7 cellular contexts compared by ENCODE assay signal in genomic region chr1:216750031-216750627, GRCh38. TPM values are rescaled to one million over a fixed set of nuclear protein-coding genes. Genes with fewer than 3 reads are reported as not detected.
DNase-seq lines count a peak whose midpoint lies in the region; ATAC-seq and TF ChIP-seq lines count a peak whose summit lies in the region.

No MANE protein-coding gene starts in this region.

- no peaks in the 10 kb centered on the region for H3K4me1 ChIP-seq in lower lobe of right lung

- no peak overlapping the region for H3K27ac ChIP-seq in coronary artery
- H3K27ac ChIP-seq in lower lobe of right lung = no peak overlapping the region

- no peaks in the 10 kb centered on the region for H3K36me3 ChIP-seq in lower lobe of right lung

- no peak overlapping the region for H3K27ac Mint-ChIP-seq in activated CD8-positive, alpha-beta memory T cell treated with anti-CD3 and anti-CD28 coated beads, Interleukin-2, amount 10 ng/mL, durations not matched to agents 7 days and 5 days

- H3K27me3 Mint-ChIP-seq in activated CD8-positive, alpha-beta memory T cell treated with anti-CD3 and anti-CD28 coated beads, Interleukin-2, amount 10 ng/mL, durations not matched to agents 7 days and 5 days = no peaks in the 10 kb centered on the region

- no peak overlapping the region for H3K4me3 Mint-ChIP-seq in activated CD8-positive, alpha-beta memory T cell treated with anti-CD3 and anti-CD28 coated beads, Interleukin-2, amount 10 ng/mL, durations not matched to agents 7 days and 5 days

- no peaks in the 10 kb centered on the region for H3K9me3 ChIP-seq in lower lobe of right lung

- no peaks in the 10 kb centered on the region for H3K4me1 Mint-ChIP-seq in activated CD8-positive, alpha-beta memory T cell treated with anti-CD3 and anti-CD28 coated beads, Interleukin-2, amount 10 ng/mL, durations not matched to agents 7 days and 5 days

- no peaks in the 10 kb centered on the region for H3K9me3 Mint-ChIP-seq in activated CD8-positive, alpha-beta memory T cell treated with anti-CD3 and anti-CD28 coated beads, Interleukin-2, amount 10 ng/mL, durations not matched to agents 7 days and 5 days (ENCODE audit: low read depth)

- CTCF ChIA-PET in activated CD8-positive, alpha-beta memory T cell treated with anti-CD3 and anti-CD28 coated beads, Interleukin-2, amount 10 ng/mL, durations not matched to agents 7 days and 5 days (lab: Charles Lee) = no interaction called here

- H3K27me3 ChIP-seq in lower lobe of right lung (ENCODE audit: low read depth) = no peaks in the 10 kb centered on the region

- no peaks in the 10 kb centered on the region for H3K36me3 Mint-ChIP-seq in activated CD8-positive, alpha-beta memory T cell treated with anti-CD3 and anti-CD28 coated beads, Interleukin-2, amount 10 ng/mL, durations not matched to agents 7 days and 5 days

- H3K4me3 ChIP-seq in coronary artery (no peak overlapping the region), lower lobe of right lung (no peak overlapping the region)

- DNase-seq in HuH-7.5 (ENCODE audit: low spot score) (peak; percentile 7), NOMO-1 (lab: John Stamatoyannopoulos, UW; ENCODE audit: unreplicated experiment in 2 of 2) (peak; percentile 4 to 17), coronary artery (ENCODE audit: low spot score) (no peak), lower lobe of right lung (no peak)
- DNase-seq in activated CD8-positive, alpha-beta memory T cell treated with anti-CD3 and anti-CD28 coated beads, Interleukin-2, amount 10 ng/mL, durations not matched to agents 7 days and 5 days = no peak

- peak; percentile 17 for TF ChIP-seq CTCF in coronary artery (IDR thresholded peaks at IDR 0.05)
- TF ChIP-seq CTCF in lower lobe of right lung (IDR thresholded peaks at IDR 0.05) = peak; percentile 63

- ATAC-seq in GM18511 (IDR thresholded peaks at IDR 0.05; ENCODE audit: unreplicated experiment) = peak; percentile 73
- peak; percentile 51 to 74 for ATAC-seq in lower lobe of right lung
- no peak for ATAC-seq in activated CD8-positive, alpha-beta memory T cell treated with anti-CD3 and anti-CD28 coated beads, Interleukin-2, amount 10 ng/mL, durations not matched to agents 7 days and 5 days
- ATAC-seq in GM21825 (IDR thresholded peaks at IDR 0.05; ENCODE audit: unreplicated experiment) = no peak

- intact Hi-C loops in lower lobe of right lung (cut with DNase I) = no loop called here

RNA-seq across cellular contexts. Expression of gene ESRRG, which starts 26.9 kb away (rescaled TPM):
- total RNA-seq in lower lobe of right lung = 1.9 TPM
- total RNA-seq in activated CD8-positive, alpha-beta memory T cell treated with anti-CD3 and anti-CD28 coated beads, Interleukin-2, amount 10 ng/mL, durations not matched to agents 7 days and 5 days = not detected

Comparison
In these comparisons a context has a peak if more than half of its experiments do, and no peak if none do; other contexts are left out.
1. ATAC-seq: peak in GM18511 (single experiment) and lower lobe of right lung (2 of 2); none in activated CD8-positive, alpha-beta memory T cell treated with anti-CD3 and anti-CD28 coated beads, Interleukin-2, amount 10 ng/mL, durations not matched to agents 7 days and 5 days (single experiment) and GM21825 (single experiment).
2. DNase-seq: peak in HuH-7.5 (single experiment) and NOMO-1 (2 of 2); none in coronary artery (single experiment), lower lobe of right lung (single experiment) and activated CD8-positive, alpha-beta memory T cell treated with anti-CD3 and anti-CD28 coated beads, Interleukin-2, amount 10 ng/mL, durations not matched to agents 7 days and 5 days (single experiment).